ENCODE assay signal across 20 cellular contexts in genomic region chr10:4786043-4786839, GRCh38. TPM values are rescaled to one million over a fixed set of nuclear protein-coding genes. Genes with fewer than 3 reads are reported as not detected.
DNase-seq lines count a peak whose midpoint lies in the region; ATAC-seq, FAIRE-seq and TF ChIP-seq lines count a peak whose summit lies in the region.
"Had no signal": no experiment of that assay in that cellular context is flagged by ENCODE, and none has a peak within 500 bp of the region (broad histone marks: within the 10 kb centered on the region; RNA-seq: fewer than 3 reads in every experiment).

No MANE protein-coding gene starts in this region.

- H3K79me2 ChIP-seq in PC-3 (ENCODE audit: low read length), result no peaks in the 10 kb centered on the region

- no peaks in the 10 kb centered on the region for H3K4me1 Mint-ChIP-seq in neural crest cell
- H3K4me1 Mint-ChIP-seq in natural killer cell, result no peaks in the 10 kb centered on the region
- H3K4me1 Mint-ChIP-seq: CD4-positive, CD25-positive, alpha-beta regulatory T cell; CD8-positive, alpha-beta memory T cell had no signal

- no peak for FAIRE-seq in A549 (lab: Jason Lieb, UNC)
- FAIRE-seq: K562 had no signal

- no peak for TF ChIP-seq CTCF in A549 (IDR thresholded peaks at IDR 0.05)
- no peak for TF ChIP-seq CTCF in PC-3 (conservative IDR thresholded peaks at IDR 0.05; ENCODE audit: low read depth, low read length)
- no peak for TF ChIP-seq CTCF in epithelial cell of esophagus (IDR thresholded peaks at IDR 0.05; ENCODE audit: insufficient read depth, low read depth, low read length, missing control alignments)
- TF ChIP-seq CTCF in neural crest cell (conservative IDR thresholded peaks at IDR 0.05), result no peak
- TF ChIP-seq CTCF in natural killer cell (IDR thresholded peaks at IDR 0.05), result no peak

- H3K27me3 ChIP-seq in PC-3 (ENCODE audit: low read length), result no peaks in the 10 kb centered on the region
- H3K27me3 ChIP-seq: BE2C had no signal

- no peak overlapping the region for H3K4me3 Mint-ChIP-seq in neural crest cell
- no peak overlapping the region for H3K4me3 Mint-ChIP-seq in natural killer cell
- H3K4me3 Mint-ChIP-seq: CD4-positive, CD25-positive, alpha-beta regulatory T cell; CD8-positive, alpha-beta memory T cell had no signal

- WGBS in A549 (ENCODE audit: missing lambda C conversion rate), result 57% methylated on average over 12 of the region's 12 CpGs

- no peaks in the 10 kb centered on the region; the same call in 2 of the 3 replicates for H3K9me3 ChIP-seq in A549
- no peaks in the 10 kb centered on the region for H3K9me3 ChIP-seq in PC-3 (ENCODE audit: low read length)
- H3K9me3 ChIP-seq: BE2C had no signal

- H3K27me3 Mint-ChIP-seq in neural crest cell (ENCODE audit: low read depth), result no peaks in the 10 kb centered on the region
- peaks cover 15 to 36% of the 10 kb centered on the region in 2 donors for H3K27me3 Mint-ChIP-seq in natural killer cell (ENCODE audit: low read depth in 2 of 2)

- no peak for TF ChIP-seq RAD21 in A549 (conservative IDR thresholded peaks at IDR 0.05 in 1 of 2, IDR thresholded peaks at IDR 0.05 in 1 of 2)

- peaks cover 6% of the 10 kb centered on the region for H3K9me3 Mint-ChIP-seq in neural crest cell
- H3K9me3 Mint-ChIP-seq in natural killer cell, result no peaks in the 10 kb centered on the region
- H3K9me3 Mint-ChIP-seq: CD8-positive, alpha-beta memory T cell had no signal

- no peaks in the 10 kb centered on the region for H3F3A ChIP-seq in PC-3 (ENCODE audit: low read length, unreplicated experiment)

- intact Hi-C loops in PC-3 (cut with micrococcal nuclease), result no loop called here
- intact Hi-C loops in natural killer cell (cut with micrococcal nuclease), result no loop called here

- H3K36me3 ChIP-seq in PC-3 (ENCODE audit: low read depth, low read length), result no peaks in the 10 kb centered on the region
- H3K36me3 ChIP-seq: BE2C had no signal

- no peaks in the 10 kb centered on the region for H4K20me1 ChIP-seq in PC-3 (ENCODE audit: low read length)

- no peak overlapping the region for H2AFZ ChIP-seq in PC-3 (ENCODE audit: low read length)

- POLR2A ChIA-PET in A549 (lab: Yijun Ruan, JAX), result interaction anchor here (0.6 kb wide), 1 partner anchor 1588 kb away, joined by 3 read pairs; no protein-coding TSS in a partner anchor
- POLR2A ChIA-PET in PC-3 (lab: Charles Lee; ENCODE audit: unreplicated experiment), result no interaction called here

- H3K4me1 ChIP-seq in A549 (no peaks in the 10 kb centered on the region), PC-3 (ENCODE audit: insufficient read depth, low read length) (0 out of 2 replicates have a peak, but pooled peaks cover 4% of the 10 kb centered on the region)
- H3K4me1 ChIP-seq: BE2C had no signal

- DNase-seq in A549 (ENCODE audit: low read depth in 1 of 2, low spot score in 1 of 2) (no peak), PC-3 (peak; percentile 58), epithelial cell of esophagus (ENCODE audit: low read depth) (peak; percentile 53), neural crest cell (ENCODE audit: low read depth, low spot score) (no peak), HuH-7 (ENCODE audit: low spot score) (no peak), activated T-cell treated with anti-CD3 and anti-CD28 coated beads for 4 hours (no peak), natural killer cell (no peak)
- DNase-seq: ACHN; BE2C; C1 segment of cervical spinal cord; CD4-positive, CD25-positive, alpha-beta regulatory T cell; CD8-positive, alpha-beta memory T cell; COR-L47; DMS 273 treated with DMSO at 0.1 percent for 48 hours; DMS79 treated with DMSO at 0.1 percent for 48 hours; GOT3; H7 had no signal

- no peak for TF ChIP-seq POLR2A in A549 (IDR thresholded peaks at IDR 0.05; ENCODE audit: low read length)

- no peaks in the 10 kb centered on the region for H3K9me2 ChIP-seq in PC-3 (replicated peaks; ENCODE audit: low read length)

- no peak for TF ChIP-seq EP300 in A549 (IDR thresholded peaks at IDR 0.05)

- H3K27ac ChIP-seq in A549 (no peak overlapping the region), PC-3 (ENCODE audit: low read length) (peak overlapping the region; percentile 80)

- ATAC-seq in A549 (no peak), PC-3 (peak; percentile 85), natural killer cell (no peak)
- ATAC-seq: GM12878, K562 had no signal

- no peaks in the 10 kb centered on the region for H3K36me3 Mint-ChIP-seq in neural crest cell (ENCODE audit: low read depth)
- no peaks in the 10 kb centered on the region for H3K36me3 Mint-ChIP-seq in natural killer cell
- H3K36me3 Mint-ChIP-seq: CD4-positive, CD25-positive, alpha-beta regulatory T cell; CD8-positive, alpha-beta memory T cell had no signal

- H3K9ac ChIP-seq in PC-3 (ENCODE audit: low read length), result peak overlapping the region; percentile 27

- CTCF ChIA-PET in A549 (lab: Yijun Ruan, JAX), result no interaction called here
- CTCF ChIA-PET in PC-3 (lab: Charles Lee), result no interaction called here

- H3K4me3 ChIP-seq in A549 (no peak overlapping the region), PC-3 (ENCODE audit: low read length) (no peak overlapping the region), epithelial cell of esophagus (ENCODE audit: low read length) (no peak overlapping the region)
- H3K4me3 ChIP-seq: GM12878, K562 had no signal

- TSS peak; percentile 84 for BruUV-seq in PC-3 (replicated peaks; lab: Mats Ljungman, UMichigan)

- H3K4me2 ChIP-seq in A549 (no peak overlapping the region), PC-3 (ENCODE audit: low read length) (0 out of 2 replicates have a peak overlapping the region, but pooled peaks have one; percentile 40)

- peak overlapping the region; percentile 13 for H3K27ac Mint-ChIP-seq in neural crest cell (ENCODE audit: unreplicated experiment)
- H3K27ac Mint-ChIP-seq in natural killer cell, result no peak overlapping the region
- H3K27ac Mint-ChIP-seq: CD4-positive, CD25-positive, alpha-beta regulatory T cell; CD8-positive, alpha-beta memory T cell had no signal

TF ChIP-seq in A549, 52 proteins besides CTCF, POLR2A, EP300 and RAD21:
- TF ChIP-seq HEYL (CRISPR knock-in tag; IDR thresholded peaks at IDR 0.05), result no peak
- TF ChIP-seq FOSL2 (IDR thresholded peaks at IDR 0.05), result no peak
- peak; percentile 33; the same call in 1 of the 2 replicates for TF ChIP-seq FOSL2 (CRISPR knock-in tag; IDR thresholded peaks at IDR 0.05)

RNA-seq across cellular contexts. Expression of gene AKR1E2, which starts 39.8 kb away (rescaled TPM):
- 17.5 and 20.0 TPM in 2 replicates for polyA plus RNA-seq in A549 (2011; rRNA removed)
- 12.0 and 14.8 TPM in 2 replicates for polyA plus RNA-seq in A549 (2012; cell fraction: cytosol; rRNA removed)
- 25.9 and 28.9 TPM in 2 replicates for polyA plus RNA-seq in A549 (2012; cell fraction: nucleus; rRNA removed)
- polyA plus RNA-seq in A549 (2017; fragmentation: RNase III; extraction: RNeasy Plus Mini Kit Qiagen cat#74134 plus additional on column Dnase treatment), result 10.5 to 15.2 TPM (median 11.2 TPM) in 3 replicates
- polyA minus RNA-seq in A549 (2011; rRNA and poly(A)+ RNA removed), result 139 and 226 TPM in 2 replicates
- 0.36 TPM in 1 of 2 replicates, not detected in the other for total RNA-seq in PC-3 (2014; rRNA removed)
- total RNA-seq in neural crest cell, result 3.9 and 5.1 TPM in 2 replicates
- 1 to 10 TPM in 2 of 3 donors, under 1 TPM in 1; 0.56 to 4.0 (median 3.7) TPM for total RNA-seq in natural killer cell
- total RNA-seq: A172, GM12878 had no signal
- polyA plus RNA-seq: CD8-positive, alpha-beta memory T cell; GM12878 had no signal

Comparison
In these comparisons a context has a peak if more than half of its experiments do, and no peak if none do; other contexts are left out.
1. DNase-seq: peak in PC-3 (single experiment) and epithelial cell of esophagus (single experiment); none in A549 (0 of 2), neural crest cell (single experiment), HuH-7 (single experiment), activated T-cell treated with anti-CD3 and anti-CD28 coated beads for 4 hours (single experiment) and natural killer cell (single experiment).